2 cellular contexts compared by ENCODE assay signal in genomic region chr17:74601944-74602572, GRCh38.
TF ChIP-seq lines count a peak whose summit lies in the region.

No MANE protein-coding gene starts in this region.

TF ChIP-seq in GM12878, 131 proteins besides CTCF, POLR2A, EP300 and RAD21:
- no peak for TF ChIP-seq CEBPB (IDR thresholded peaks at IDR 0.05; ENCODE audit: borderline replicate concordance in 1 of 2, low read depth in 2 of 2, low read length in 2 of 2)
- TF ChIP-seq POU2F2 (IDR thresholded peaks at IDR 0.05; ENCODE audit: borderline replicate concordance, low read depth, low read length), result no peak
- TF ChIP-seq TAF1 (IDR thresholded peaks at IDR 0.05; ENCODE audit: borderline replicate concordance, low read depth, low read length), result no peak
- TF ChIP-seq SMC3 (IDR thresholded peaks at IDR 0.05; ENCODE audit: borderline replicate concordance, low read length), result peak; percentile 53; the same call in 1 of the 2 replicates
- no peak for TF ChIP-seq ZNF592 (IDR thresholded peaks at IDR 0.05)

TF ChIP-seq in HepG2, 621 proteins besides CTCF, POLR2A, EP300 and RAD21:
- peak; percentile 56; the same call in 1 of the 2 replicates for TF ChIP-seq SMC3 (IDR thresholded peaks at IDR 0.05; ENCODE audit: low read length)
- TF ChIP-seq MAF1 (CRISPR knock-in tag; IDR thresholded peaks at IDR 0.05; ENCODE audit: borderline replicate concordance), result no peak
- peak; percentile 80; the same call in 1 of the 2 replicates for TF ChIP-seq EZH2 (conservative IDR thresholded peaks at IDR 0.05; ENCODE audit: low read depth, low read length)
- no peak for TF ChIP-seq CERS6 (CRISPR knock-in tag; IDR thresholded peaks at IDR 0.05)
- 0 out of 2 replicates have a peak, but pooled peaks have one; percentile 30 for TF ChIP-seq KDM2A (CRISPR knock-in tag; IDR thresholded peaks at IDR 0.05; ENCODE audit: borderline replicate concordance, low read depth)
- TF ChIP-seq STAG1 (CRISPR knock-in tag; IDR thresholded peaks at IDR 0.05), result peak; percentile 71
